Comparison of ENCODE assay signal across 10 cellular contexts in the genomic region with DNA sequence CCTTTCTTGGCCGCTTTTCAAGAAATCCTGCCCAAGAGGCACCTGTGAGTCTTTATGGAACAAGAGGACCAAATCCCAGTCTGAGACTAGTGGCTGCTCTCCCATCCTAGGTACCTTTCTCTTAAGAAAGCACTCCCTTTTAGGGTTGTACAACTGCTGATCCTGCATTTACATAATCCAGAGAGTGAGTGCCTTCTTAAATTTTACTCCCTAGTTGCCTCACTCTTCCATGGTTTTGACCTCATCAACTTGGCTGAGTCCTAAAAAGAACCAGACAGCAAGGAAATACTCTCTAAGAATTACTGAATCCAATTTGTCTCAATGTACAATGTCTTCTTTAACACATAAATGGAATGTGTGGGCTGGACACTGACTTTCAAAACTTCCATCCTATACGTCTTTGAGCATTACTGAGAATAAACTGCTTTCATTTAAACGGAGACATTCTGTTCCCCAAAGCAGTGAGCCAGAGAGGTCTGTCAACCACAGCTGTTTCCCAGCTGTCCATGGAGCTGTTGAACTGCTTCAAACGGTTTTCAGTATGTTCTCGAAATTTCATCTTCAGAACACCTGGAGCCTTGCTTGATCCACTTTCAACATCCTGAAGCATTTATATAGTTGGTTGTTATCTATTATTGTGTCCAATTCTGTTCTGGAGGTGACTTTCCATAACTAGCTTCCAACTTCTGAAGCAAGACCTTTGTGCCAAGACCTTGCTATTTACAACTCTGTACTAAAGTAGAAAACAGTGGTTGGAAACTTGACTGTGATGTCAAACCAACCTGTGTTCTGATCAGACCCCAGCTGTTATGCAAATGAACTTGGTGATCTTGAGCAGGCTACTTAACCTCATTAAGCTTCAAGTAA.
A peak's percentile ranks its signal among the peaks of the same experiment; 100 is the strongest.
DNase-seq lines count a peak whose midpoint lies in the region; ATAC-seq and TF ChIP-seq lines count a peak whose summit lies in the region.
"Had no signal": no experiment of that assay in that cellular context is flagged by ENCODE, and none has a peak within 500 bp of the region (broad histone marks: within the 10 kb centered on the region; RNA-seq: fewer than 3 reads in every experiment).

No MANE protein-coding gene starts in this region.

- DNase-seq in GM13976 (ENCODE audit: low spot score) (peak; percentile 35), AML-193 (lab: John Stamatoyannopoulos, UW) (no peak), right lobe of liver (no peak), H7 (no peak), SK-N-DZ (ENCODE audit: low spot score) (no peak)
- DNase-seq: effector memory CD8-positive, alpha-beta T cell; OCI-M1 had no signal

- TF ChIP-seq CTCF in GM13976 (IDR thresholded peaks at IDR 0.05; ENCODE audit: borderline replicate concordance, control extremely low read depth, extremely low read depth, insufficient read depth, missing control alignments) = no peak
- no peak for TF ChIP-seq CTCF in right lobe of liver (IDR thresholded peaks at IDR 0.05)

- in situ Hi-C loops in GM13976 (cut with MboI; ENCODE audit: low sequenced_read_pairs, unreplicated experiment) = loop anchor here (10.0 kb wide), 1 partner anchor 544 kb away; no protein-coding TSS in a partner anchor

- intact Hi-C loops in right lobe of liver (cut with DNase I) = no loop called here

- H3K9me3 ChIP-seq in duodenal mucosa (ENCODE audit: control insufficient read depth in 1 of 2, low read length in 2 of 2) (no peaks in the 10 kb centered on the region), right lobe of liver (no peaks in the 10 kb centered on the region)

- no peaks in the 10 kb centered on the region for H3K27me3 ChIP-seq in duodenal mucosa (ENCODE audit: control insufficient read depth in 1 of 2, insufficient read depth in 2 of 2, low read length in 2 of 2)
- H3K27me3 ChIP-seq in right lobe of liver = no peaks in the 10 kb centered on the region
- H3K27me3 ChIP-seq in H7 (ENCODE audit: control insufficient read depth, insufficient read depth, low read length) = no peaks in the 10 kb centered on the region

- TF ChIP-seq POLR2A in right lobe of liver (IDR thresholded peaks at IDR 0.05) = no peak

- 58% methylated on average over 4 of the region's 5 CpGs for WGBS in right lobe of liver (ENCODE audit: insufficient coverage, low coverage, low lambda C conversion rate, missing lambda C conversion rate)

- H3K27ac ChIP-seq in duodenal mucosa (ENCODE audit: low read depth, low read length) (peak overlapping the region; percentile 3), right lobe of liver (no peak overlapping the region)

- H3K4me3 ChIP-seq in duodenal mucosa (ENCODE audit: low read depth in 1 of 2, low read length in 2 of 2) (no peak overlapping the region), right lobe of liver (no peak overlapping the region), H7 (ENCODE audit: insufficient read depth, low read depth, low read length) (no peak overlapping the region)

- H3K4me1 ChIP-seq in duodenal mucosa (ENCODE audit: control insufficient read depth in 1 of 2, insufficient read depth in 2 of 2, low read length in 2 of 2) = peaks cover 5 to 7% of the 10 kb centered on the region in 2 donors
- no peaks in the 10 kb centered on the region for H3K4me1 ChIP-seq in right lobe of liver

- H3K9ac ChIP-seq in duodenal mucosa (ENCODE audit: low read depth in 1 of 2, low read length in 2 of 2) = no peak overlapping the region

- ATAC-seq in GM19468 (IDR thresholded peaks at IDR 0.05; ENCODE audit: extremely low read depth, unreplicated experiment) (peak; percentile 89), HG03097 (IDR thresholded peaks at IDR 0.05; ENCODE audit: low FRiP score, unreplicated experiment) (peak; percentile 83), right lobe of liver (no peak)
- ATAC-seq: effector memory CD8-positive, alpha-beta T cell had no signal

- H3K36me3 ChIP-seq in duodenal mucosa (ENCODE audit: control insufficient read depth in 1 of 2, insufficient read depth in 2 of 2, low read length in 2 of 2) = no peaks in the 10 kb centered on the region
- no peaks in the 10 kb centered on the region for H3K36me3 ChIP-seq in right lobe of liver
- H3K36me3 ChIP-seq in H7 (replicated peaks; ENCODE audit: control insufficient read depth, insufficient read depth, low read length) = no peaks in the 10 kb centered on the region

Comparison
In these comparisons a context has a peak if more than half of its experiments do, and no peak if none do; other contexts are left out.
1. ATAC-seq: peak in GM19468 (single experiment) and HG03097 (single experiment); none in right lobe of liver (0 of 4).